ENCODE assay signal across 14 cellular contexts in the genomic region with DNA sequence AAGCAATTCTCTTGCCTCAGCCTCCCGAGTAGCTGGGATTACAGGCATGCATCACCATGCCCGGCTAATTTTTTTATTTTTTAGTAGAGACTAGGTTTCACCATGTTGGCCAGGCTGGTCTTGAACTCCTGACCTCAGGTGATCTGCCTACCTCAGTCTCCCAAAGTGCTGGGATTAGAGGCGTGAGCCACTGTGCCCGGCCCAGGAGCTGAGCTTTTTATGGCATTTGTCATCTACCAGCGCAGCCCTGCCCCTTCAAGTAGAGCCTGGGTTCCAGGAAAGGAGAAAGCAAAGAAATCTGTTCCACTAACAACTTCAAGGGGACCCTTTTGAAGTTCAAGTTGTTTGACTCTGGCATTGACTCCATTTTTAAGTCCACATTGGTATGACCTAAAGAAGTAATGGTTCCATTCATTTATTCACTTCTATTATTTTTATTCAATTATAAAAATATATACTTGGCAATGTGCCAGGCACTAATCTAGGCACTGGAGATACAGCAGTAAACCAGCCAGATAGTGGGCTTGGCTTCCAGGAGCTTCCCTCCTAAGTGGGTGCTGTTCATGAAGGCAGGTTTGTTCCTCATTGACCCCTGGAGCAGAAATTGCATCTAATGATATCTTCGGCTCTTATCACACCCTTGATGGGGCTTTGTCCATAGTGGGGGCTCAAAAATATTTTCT. TPM values are rescaled to one million over a fixed set of nuclear protein-coding genes. Genes with fewer than 3 reads are reported as not detected.
DNase-seq lines count a peak whose midpoint lies in the region; ATAC-seq and TF ChIP-seq lines count a peak whose summit lies in the region.
"Had no signal": no experiment of that assay in that cellular context is flagged by ENCODE, and none has a peak within 500 bp of the region (broad histone marks: within the 10 kb centered on the region; RNA-seq: fewer than 3 reads in every experiment).

No MANE protein-coding gene starts in this region.

- peaks cover 7% of the 10 kb centered on the region for H3K27me3 Mint-ChIP-seq in chondrocyte (ENCODE audit: low read depth)

- no peaks in the 10 kb centered on the region for H3K36me3 Mint-ChIP-seq in chondrocyte (ENCODE audit: low read depth)
- H3K36me3 Mint-ChIP-seq: CD8-positive, alpha-beta T cell; IgD-negative memory B cell had no signal

- no peak for TF ChIP-seq CTCF in chondrocyte (IDR thresholded peaks at IDR 0.05)

- H3K9me3 Mint-ChIP-seq in chondrocyte (ENCODE audit: low read depth), result no peaks in the 10 kb centered on the region
- H3K9me3 Mint-ChIP-seq: CD8-positive, alpha-beta T cell; GM23338; IgD-negative memory B cell had no signal

- ATAC-seq in HG02840 (IDR thresholded peaks at IDR 0.05; ENCODE audit: low FRiP score, unreplicated experiment), result no peak
- ATAC-seq: CD8-positive, alpha-beta T cell; GM23338 had no signal

- DNase-seq in activated effector memory CD4-positive, alpha-beta T cell treated with anti-CD3 and anti-CD28 coated beads, Interleukin-2, amount 50 U/mL, for 16 hours, result peak; percentile 12
- no peak for DNase-seq in activated effector memory CD4-positive, alpha-beta T cell treated with Interleukin-2 at 50 U/mL for 16 hours
- DNase-seq in chondrocyte (ENCODE audit: low spot score), result peak; percentile 7
- peak; percentile 60 for DNase-seq in mesenteric fat pad (ENCODE audit: low spot score)
- no peak for DNase-seq in DMS53 treated with DMSO at 0.1 percent for 48 hours (lab: John Stamatoyannopoulos, UW; ENCODE audit: unreplicated experiment)
- DNase-seq in kidney tubule cell (ENCODE audit: low spot score), result no peak
- DNase-seq: Calu3; CD8-positive, alpha-beta T cell; HCEC 1CT had no signal

- no peak overlapping the region for H3K27ac Mint-ChIP-seq in chondrocyte (ENCODE audit: unreplicated experiment)
- H3K27ac Mint-ChIP-seq: B cell; CD8-positive, alpha-beta T cell; GM23338; IgD-negative memory B cell had no signal

- no peak overlapping the region for H3K4me3 Mint-ChIP-seq in chondrocyte (ENCODE audit: unreplicated experiment)
- H3K4me3 Mint-ChIP-seq: B cell; CD8-positive, alpha-beta T cell; GM23338; IgD-negative memory B cell had no signal

- H3K4me1 Mint-ChIP-seq in chondrocyte (ENCODE audit: low read depth), result peaks cover 9% of the 10 kb centered on the region

RNA-seq across cellular contexts. Expression of gene SFTPB, which starts 8.0 kb away (rescaled TPM):
- not detected in 3 replicates for total RNA-seq in chondrocyte
- not detected for total RNA-seq in mesenteric fat pad
- total RNA-seq: A172; B cell; Calu3; CD8-positive, alpha-beta T cell; GM23338 had no signal

RNA-seq across cellular contexts. Expression of gene GNLY, which starts 18.2 kb away (rescaled TPM):
- not detected in 3 replicates for total RNA-seq in chondrocyte
- 3.7 TPM for total RNA-seq in mesenteric fat pad
- total RNA-seq: A172, Calu3, GM23338 had no signal

Comparison
In these comparisons a context has a peak if more than half of its experiments do, and no peak if none do; other contexts are left out.
1. DNase-seq: peak in activated effector memory CD4-positive, alpha-beta T cell treated with anti-CD3 and anti-CD28 coated beads, Interleukin-2, amount 50 U/mL, for 16 hours (single experiment), chondrocyte (single experiment) and mesenteric fat pad (single experiment); none in activated effector memory CD4-positive, alpha-beta T cell treated with Interleukin-2 at 50 U/mL for 16 hours (single experiment), DMS53 treated with DMSO at 0.1 percent for 48 hours (single experiment) and kidney tubule cell (single experiment).